Comparison of ENCODE assay signal across 8 cellular contexts in the genomic region with DNA sequence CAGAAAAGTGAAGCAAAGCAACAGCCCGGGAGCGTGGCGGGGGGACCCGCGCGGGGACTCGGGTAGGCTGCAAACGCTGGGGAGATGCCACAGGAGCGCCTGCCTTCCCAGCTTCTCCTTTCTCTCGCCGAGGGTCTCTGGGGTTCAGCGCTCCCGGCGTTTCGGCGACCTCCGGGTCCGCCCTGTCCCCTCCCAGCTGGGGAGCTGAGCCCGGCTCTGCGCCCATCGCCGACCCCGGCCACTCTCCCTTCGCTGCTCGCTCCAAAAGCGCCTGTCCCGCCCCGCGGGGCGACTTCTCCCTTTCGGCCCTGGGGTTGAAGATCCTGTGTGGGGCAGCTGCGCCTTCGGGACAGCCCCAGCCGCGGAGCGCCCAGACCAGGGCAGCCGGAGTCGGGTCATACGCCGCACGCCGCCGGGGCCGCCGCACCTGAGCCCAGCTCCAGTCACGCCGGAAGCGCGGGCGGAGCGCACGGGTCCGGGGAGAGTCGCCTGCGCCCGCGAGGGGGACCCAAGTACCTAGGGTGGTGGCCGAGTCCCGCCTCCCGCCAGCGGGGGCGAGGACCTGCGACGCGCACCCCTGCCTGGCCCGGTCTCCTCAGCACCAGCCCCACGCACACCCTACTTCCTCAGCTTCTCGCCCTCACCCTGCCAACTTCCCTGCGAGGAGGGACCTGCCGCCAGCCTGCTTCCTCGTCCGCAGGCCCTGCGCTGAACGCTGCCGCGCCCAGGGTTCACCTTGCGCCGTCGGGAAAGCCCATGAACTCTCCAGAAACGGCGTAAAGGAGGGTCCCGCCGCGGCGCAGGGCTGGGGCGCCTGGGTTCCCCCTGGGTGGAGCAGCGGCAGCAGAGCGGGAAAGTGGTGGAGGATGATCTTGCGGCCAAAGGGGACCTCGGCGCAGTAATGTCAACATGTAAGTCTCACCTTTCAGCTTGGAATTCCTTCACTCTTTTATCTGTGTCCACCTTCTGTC. TPM values are rescaled to one million over a fixed set of nuclear protein-coding genes. Genes with fewer than 3 reads are reported as not detected.
DNase-seq lines count a peak whose midpoint lies in the region; ATAC-seq and TF ChIP-seq lines count a peak whose summit lies in the region.

A gene (plus strand): TSS at position 587 of the 971 bp plus-strand sequence. CDS start 323 bp downstream, at position 910.

- peak within 1 kb of the TSS; percentile 57 for H3K9ac ChIP-seq in HUES6 (ENCODE audit: low read length)

- H3K36me3 Mint-ChIP-seq in Caco-2 (ENCODE audit: insufficient read depth, unreplicated experiment) = peaks cover 11% of the 10 kb centered on the region
- H3K36me3 Mint-ChIP-seq in WTC11 = no peaks in the 10 kb centered on the region; the same call in 1 of the 2 replicates
- no peaks in the 10 kb centered on the region for H3K36me3 Mint-ChIP-seq in dendritic cell treated with granulocyte-macrophage colony-stimulating factor and Interleukin-4, amounts not matched to agents 40 ng/mL and 50 ng/mL, for 4 days (ENCODE audit: low read depth)

- peak; percentile 41 to 44 for TF ChIP-seq CTCF in Caco-2 (IDR thresholded peaks at IDR 0.05; ENCODE audit: insufficient read depth in 1 of 2, low read depth in 1 of 2, low read length in 1 of 2, severe bottlenecking in 1 of 2, unreplicated experiment in 1 of 2)
- TF ChIP-seq CTCF in WTC11 (IDR thresholded peaks at IDR 0.05) = no peak
- TF ChIP-seq CTCF in lower lobe of right lung (IDR thresholded peaks at IDR 0.05) = no peak

- H3K36me3 ChIP-seq in Caco-2 (ENCODE audit: control insufficient read depth, insufficient read depth, low read length) (no peaks in the 10 kb centered on the region), HUES6 (ENCODE audit: control insufficient read depth, insufficient read depth, low read length) (no peaks in the 10 kb centered on the region), lower lobe of right lung (no peaks in the 10 kb centered on the region)

- H3K27me3 ChIP-seq in Caco-2 (replicated peaks; ENCODE audit: control insufficient read depth, insufficient read depth, low read length) (no peaks in the 10 kb centered on the region), HUES6 (ENCODE audit: control insufficient read depth, insufficient read depth, low read length) (peaks cover 36% of the 10 kb centered on the region), lower lobe of right lung (ENCODE audit: low read depth) (no peaks in the 10 kb centered on the region)

- CTCF ChIA-PET in Caco-2 (lab: Charles Lee) = interaction anchor here (0.6 to 2.1 kb wide), 7 partner anchors 22 to 85 kb away, joined by 3 to 16 read pairs (median 4); no protein-coding TSS in a partner anchor
- CTCF ChIA-PET in WTC11 (lab: Charles Lee) = interaction anchor here (0.7 to 1.9 kb wide), 11 partner anchors 10 to 173 kb away, joined by 3 to 9 read pairs (median 3); a partner anchor contains a TSS

- intact Hi-C loops in Caco-2 (cut with micrococcal nuclease; ENCODE audit: unreplicated experiment) = loop anchor here (1.0 to 2.0 kb wide), 4 partner anchors 22 to 145 kb away; no protein-coding TSS in a partner anchor
- intact Hi-C loops in dendritic cell treated with granulocyte-macrophage colony-stimulating factor and Interleukin-4, amounts not matched to agents 40 ng/mL and 50 ng/mL, for 4 days (cut with micrococcal nuclease) = no loop called here
- intact Hi-C loops in lower lobe of right lung (cut with DNase I) = no loop called here

- H3K27ac Mint-ChIP-seq in Caco-2 (ENCODE audit: unreplicated experiment) = peak within 1 kb of the TSS; percentile 87
- no peak within 1 kb of the TSS for H3K27ac Mint-ChIP-seq in WTC11
- H3K27ac Mint-ChIP-seq in dendritic cell treated with granulocyte-macrophage colony-stimulating factor and Interleukin-4, amounts not matched to agents 40 ng/mL and 50 ng/mL, for 4 days = no peak within 1 kb of the TSS

- H3K9me3 Mint-ChIP-seq in Caco-2 (ENCODE audit: unreplicated experiment) (no peaks in the 10 kb centered on the region), WTC11 (peaks cover 6% of the 10 kb centered on the region)
- H3K9me3 Mint-ChIP-seq in dendritic cell treated with granulocyte-macrophage colony-stimulating factor and Interleukin-4, amounts not matched to agents 40 ng/mL and 50 ng/mL, for 4 days = no peaks in the 10 kb centered on the region

- no peak within 1 kb of the TSS for H3K27ac ChIP-seq in HUES6 (ENCODE audit: low read depth, low read length)
- H3K27ac ChIP-seq in lower lobe of right lung = peak within 1 kb of the TSS; percentile 73

- no TSS peak for BruUV-seq in Caco-2 (replicated peaks; lab: Mats Ljungman, UMichigan)

- H3K4me1 Mint-ChIP-seq in Caco-2 (ENCODE audit: low read depth, unreplicated experiment) = peaks cover 43% of the 10 kb centered on the region
- H3K4me1 Mint-ChIP-seq in WTC11 = peaks cover 39% of the 10 kb centered on the region
- peaks cover 32% of the 10 kb centered on the region for H3K4me1 Mint-ChIP-seq in dendritic cell treated with granulocyte-macrophage colony-stimulating factor and Interleukin-4, amounts not matched to agents 40 ng/mL and 50 ng/mL, for 4 days (ENCODE audit: low read depth)

- H3K27me3 Mint-ChIP-seq in Caco-2 (ENCODE audit: insufficient read depth, unreplicated experiment) (no peaks in the 10 kb centered on the region), WTC11 (ENCODE audit: low read depth) (peaks cover 37% of the 10 kb centered on the region)
- H3K27me3 Mint-ChIP-seq in dendritic cell treated with granulocyte-macrophage colony-stimulating factor and Interleukin-4, amounts not matched to agents 40 ng/mL and 50 ng/mL, for 4 days = peaks cover 29% of the 10 kb centered on the region

- H3K4me3 Mint-ChIP-seq in Caco-2 (ENCODE audit: unreplicated experiment) (peak within 1 kb of the TSS; percentile 92), WTC11 (peak within 1 kb of the TSS; percentile 91)
- peak within 1 kb of the TSS; percentile 71 for H3K4me3 Mint-ChIP-seq in dendritic cell treated with granulocyte-macrophage colony-stimulating factor and Interleukin-4, amounts not matched to agents 40 ng/mL and 50 ng/mL, for 4 days

- DNase-seq in Caco-2 (peak; percentile 85 to 88), WTC11 (ENCODE audit: low spot score) (peak; percentile 72), lower lobe of right lung (peak; percentile 73)
- DNase-seq in stimulated activated CD8-positive, alpha-beta memory T cell treated with anti-CD3 and anti-CD28 coated beads, Interleukin-15, amount 100 ng/mL, for 48 hours (ENCODE audit: low read depth in 2 of 2) = peak; percentile 27 to 44
- DNase-seq in effector CD8-positive, alpha-beta T cell (lab: John Stamatoyannopoulos, UW) = no peak

- peaks cover 63% of the 10 kb centered on the region for H3K4me1 ChIP-seq in Caco-2
- peaks cover 7% of the 10 kb centered on the region for H3K4me1 ChIP-seq in HUES6 (ENCODE audit: control insufficient read depth, insufficient read depth, low read length)
- H3K4me1 ChIP-seq in lower lobe of right lung = peaks cover 9% of the 10 kb centered on the region

- POLR2A ChIA-PET in Caco-2 (lab: Charles Lee) = interaction anchor here (0.9 to 2.1 kb wide), 4 partner anchors 10 to 85 kb away, joined by 3 to 8 read pairs (median 4); no protein-coding TSS in a partner anchor
- POLR2A ChIA-PET in WTC11 (lab: Charles Lee) = interaction anchor here (0.6 to 1.0 kb wide), 4 partner anchors 11 to 79 kb away, joined by 3 to 4 read pairs (median 4); no protein-coding TSS in a partner anchor

- H3K9me3 ChIP-seq in Caco-2 (no peaks in the 10 kb centered on the region), HUES6 (ENCODE audit: control insufficient read depth, insufficient read depth, low read depth, low read length) (no peaks in the 10 kb centered on the region; the same call in 1 of the 2 replicates), lower lobe of right lung (no peaks in the 10 kb centered on the region)

- H3K4me3 ChIP-seq in Caco-2 (ENCODE audit: low read depth, low read length) = peak within 1 kb of the TSS; percentile 68
- peak within 1 kb of the TSS; percentile 75 for H3K4me3 ChIP-seq in HUES6 (ENCODE audit: low read depth, low read length)
- peak within 1 kb of the TSS; percentile 70 for H3K4me3 ChIP-seq in lower lobe of right lung

- ATAC-seq in GM21423 (IDR thresholded peaks at IDR 0.05; ENCODE audit: unreplicated experiment) = peak; percentile 73
- ATAC-seq in WTC11 = peak; percentile 87
- peak; percentile 90 to 93 for ATAC-seq in lower lobe of right lung

TF ChIP-seq in WTC11, 78 proteins besides CTCF, POLR2A, EP300 and RAD21 (continues in another document):
- TF ChIP-seq FOXP1 (CRISPR knock-in tag; IDR thresholded peaks at IDR 0.05; ENCODE audit: borderline replicate concordance) = peak; percentile 75; the same call in 1 of the 2 replicates
- no peak for TF ChIP-seq ATF1 (CRISPR knock-in tag; IDR thresholded peaks at IDR 0.05)
- TF ChIP-seq ELF4 (CRISPR knock-in tag; IDR thresholded peaks at IDR 0.05; ENCODE audit: low read depth) = peak; percentile 63; the same call in 1 of the 2 replicates
- peak; percentile 65; the same call in 1 of the 2 replicates for TF ChIP-seq TP53 (CRISPR knock-in tag; IDR thresholded peaks at IDR 0.05)
- TF ChIP-seq ZNF138 (CRISPR knock-in tag; conservative IDR thresholded peaks at IDR 0.05) = no peak
- TF ChIP-seq ETV6 (CRISPR knock-in tag; IDR thresholded peaks at IDR 0.05) = 0 out of 2 replicates have a peak, but pooled peaks have one; percentile 65
- peak; percentile 68; the same call in 1 of the 2 replicates for TF ChIP-seq ESRRA (CRISPR knock-in tag; IDR thresholded peaks at IDR 0.05; ENCODE audit: borderline replicate concordance)

RNA-seq across cellular contexts. Expression of the gene that starts here (rescaled TPM):
- 98.0 and 98.7 TPM in 2 replicates for total RNA-seq in Caco-2 (2022)
- total RNA-seq in WTC11 (2021) = 3.3 to 6.1 TPM (median 5.3 TPM) in 3 replicates
- 35.7 TPM for total RNA-seq in lower lobe of right lung

Comparison
In these comparisons a context has a peak if more than half of its experiments do, and no peak if none do; other contexts are left out.
1. CTCF ChIP-seq: peak in Caco-2 (2 of 2); none in WTC11 (single experiment) and lower lobe of right lung (single experiment).
2. Peak in every context shown above with its lines, with median percentiles within 50 percentile points of each other: H3K4me3 ChIP-seq, H3K4me3 Mint-ChIP-seq and ATAC-seq.